In genomic region chr11:86473991-86474833, GRCh38 we compare ENCODE assay signal across 10 cellular contexts.
A peak's percentile ranks its signal among the peaks of the same experiment; 100 is the strongest.
DNase-seq lines count a peak whose midpoint lies in the region; ATAC-seq and TF ChIP-seq lines count a peak whose summit lies in the region.
"Had no signal": no experiment of that assay in that cellular context is flagged by ENCODE, and none has a peak within 500 bp of the region (broad histone marks: within the 10 kb centered on the region; RNA-seq: fewer than 3 reads in every experiment).

No MANE protein-coding gene starts in this region.

- H3K27me3 ChIP-seq in SK-N-SH (ENCODE audit: insufficient read depth), result no peaks in the 10 kb centered on the region

- H3K36me3 ChIP-seq in SK-N-SH (replicated peaks in 1 of 2; ENCODE audit: control insufficient read depth in 1 of 2, insufficient read depth in 2 of 2, low read length in 1 of 2) (peaks cover 0 to 8% of the 10 kb centered on the region in 2 experiments), mucosa of descending colon (ENCODE audit: low read depth) (no peaks in the 10 kb centered on the region)

- POLR2A ChIA-PET in SK-N-SH (lab: Yijun Ruan, JAX), result no interaction called here

- WGBS in SK-N-SH (ENCODE audit: low lambda C conversion rate), result 70% methylated on average over 8 of the region's 10 CpGs

- peaks cover 0 to 2% of the 10 kb centered on the region in 2 experiments; a peak in 1 of 4 replicates for H3K4me1 ChIP-seq in SK-N-SH (ENCODE audit: control insufficient read depth in 1 of 2, insufficient read depth in 2 of 2, low read depth in 1 of 2, low read length in 1 of 2)
- H3K4me1 ChIP-seq in mucosa of descending colon (ENCODE audit: low read depth), result peaks cover 8% of the 10 kb centered on the region

- TF ChIP-seq RAD21 in SK-N-SH (IDR thresholded peaks at IDR 0.05; ENCODE audit: low read length), result no peak

- no peaks in the 10 kb centered on the region for H4K20me1 ChIP-seq in SK-N-SH (ENCODE audit: insufficient read depth)

- no peak overlapping the region; the same call in 1 of the 2 replicates for H2AFZ ChIP-seq in SK-N-SH (ENCODE audit: low read depth)

- CTCF ChIA-PET in SK-N-SH (lab: Yijun Ruan, JAX), result interaction anchor here (1.3 kb wide), 1 partner anchor 318 kb away, joined by 3 read pairs; no protein-coding TSS in a partner anchor

- no peak for TF ChIP-seq CTCF in SK-N-SH (IDR thresholded peaks at IDR 0.05)
- TF ChIP-seq CTCF in mucosa of descending colon (IDR thresholded peaks at IDR 0.05), result no peak

- H3K9ac ChIP-seq in SK-N-SH, result peak overlapping the region; percentile 19; the same call in 1 of the 2 replicates

- H3K9me3 ChIP-seq in SK-N-SH (no peaks in the 10 kb centered on the region), mucosa of descending colon (no peaks in the 10 kb centered on the region)

- ATAC-seq in SK-N-SH treated with all-trans-retinoic acid at 6 μM for 48 hours (no peak; the same call in 1 of the 3 replicates), mucosa of descending colon (no peak)

- H3K4me2 ChIP-seq in SK-N-SH, result no peak overlapping the region

- no peaks in the 10 kb centered on the region for H3K9me2 ChIP-seq in SK-N-SH

- H3K27ac ChIP-seq in SK-N-SH (ENCODE audit: low read depth in 2 of 2, low read length in 1 of 2) (peak overlapping the region in 1 of 2 experiments; percentile 62; a peak in 2 of 4 replicates), epithelial cell of prostate (peak overlapping the region; percentile 20)

- DNase-seq in SK-N-SH (no peak), epithelial cell of prostate (ENCODE audit: low read depth, low spot score) (no peak), lung microvascular endothelial cell (ENCODE audit: low read depth in 2 of 2) (peak; percentile 85 to 95), KBM-7 (no peak), ecto neural progenitor cell (ENCODE audit: low spot score) (no peak), mucosa of descending colon (no peak)
- no peak for DNase-seq in activated CD4-positive, alpha-beta T cell treated with anti-CD3 and anti-CD28 coated beads, Interleukin-2, amount 50 U/mL, for 4 hours
- DNase-seq: 8988T, foreskin melanocyte had no signal

- H3K79me2 ChIP-seq in SK-N-SH (ENCODE audit: insufficient read depth), result no peaks in the 10 kb centered on the region

- TF ChIP-seq EP300 in SK-N-SH (IDR thresholded peaks at IDR 0.05; ENCODE audit: borderline replicate concordance in 1 of 2, low read depth in 1 of 2, low read length in 1 of 2), result peak in 1 of 2 experiments; percentile 41; a peak in 1 of 4 replicates

- peaks cover 7% of the 10 kb centered on the region for H3F3A ChIP-seq in SK-N-SH (replicated peaks; ENCODE audit: insufficient read depth)

- H3K4me3 ChIP-seq in SK-N-SH (ENCODE audit: low read depth in 2 of 2, low read length in 1 of 2), result no peak overlapping the region
- H3K4me3 ChIP-seq in mucosa of descending colon, result no peak overlapping the region

- in situ Hi-C loops in KBM-7 (cut with MboI; ENCODE audit: low pct_unique_long_range_greater_than_20kb, low sequenced_read_pairs), result loop anchor here (25.0 kb wide), 1 partner anchor 338 kb away; the partner anchor contains the start of gene PRSS23

- intact Hi-C loops in mucosa of descending colon (cut with DNase I, micrococcal nuclease), result no loop called here

TF ChIP-seq in SK-N-SH, 30 proteins besides CTCF, POLR2A, EP300 and RAD21:
- TF ChIP-seq NFIC (IDR thresholded peaks at IDR 0.05; ENCODE audit: borderline replicate concordance) (peak; percentile 31; the same call in 1 of the 2 replicates), MXI1 (IDR thresholded peaks at IDR 0.05; ENCODE audit: low read depth, low read length) (no peak)

TF ChIP-seq in SK-N-SH treated with all-trans-retinoic acid at 6 μM for 48 hours, 23 proteins besides CTCF, POLR2A, EP300 and RAD21:
- no peak for TF ChIP-seq ISL1 (CRISPR knock-in tag; IDR thresholded peaks at IDR 0.05)
- no peak for TF ChIP-seq TCF4 (CRISPR knock-in tag; IDR thresholded peaks at IDR 0.05; ENCODE audit: borderline replicate concordance)
- TF ChIP-seq GLIS3 (CRISPR knock-in tag; IDR thresholded peaks at IDR 0.05), result no peak
- no peak for TF ChIP-seq ZFP3 (CRISPR knock-in tag; IDR thresholded peaks at IDR 0.05)
- TF ChIP-seq PPARA (CRISPR knock-in tag; IDR thresholded peaks at IDR 0.05; ENCODE audit: borderline replicate concordance), result no peak
- no peak for TF ChIP-seq CSDC2 (CRISPR knock-in tag; IDR thresholded peaks at IDR 0.05)
- TF ChIP-seq ESRRG (CRISPR knock-in tag; IDR thresholded peaks at IDR 0.05), result no peak
- TF ChIP-seq ARNTL (CRISPR knock-in tag; IDR thresholded peaks at IDR 0.05; ENCODE audit: borderline replicate concordance, low read depth), result no peak
- no peak for TF ChIP-seq POU6F1 (CRISPR knock-in tag; IDR thresholded peaks at IDR 0.05; ENCODE audit: borderline replicate concordance, low read depth)
- no peak for TF ChIP-seq ZNF70 (CRISPR knock-in tag; IDR thresholded peaks at IDR 0.05)
- TF ChIP-seq PATZ1 (CRISPR knock-in tag; IDR thresholded peaks at IDR 0.05; ENCODE audit: borderline replicate concordance), result no peak
- TF ChIP-seq SNAI2 (CRISPR knock-in tag; IDR thresholded peaks at IDR 0.05), result no peak
- no peak for TF ChIP-seq CREB5 (CRISPR knock-in tag; IDR thresholded peaks at IDR 0.05; ENCODE audit: low read depth)
- TF ChIP-seq ZFP30 (CRISPR knock-in tag; IDR thresholded peaks at IDR 0.05), result no peak
- TF ChIP-seq ZNF8 (CRISPR knock-in tag; IDR thresholded peaks at IDR 0.05), result no peak
- TF ChIP-seq OSR1 (CRISPR knock-in tag; IDR thresholded peaks at IDR 0.05), result no peak
- no peak for TF ChIP-seq ZNF565 (CRISPR knock-in tag; conservative IDR thresholded peaks at IDR 0.05; ENCODE audit: low read depth)
- no peak for TF ChIP-seq ZC3H10 (CRISPR knock-in tag; IDR thresholded peaks at IDR 0.05)
- no peak for TF ChIP-seq RARB (CRISPR knock-in tag; IDR thresholded peaks at IDR 0.05)
- no peak for TF ChIP-seq TOX (CRISPR knock-in tag; IDR thresholded peaks at IDR 0.05; ENCODE audit: borderline replicate concordance)

Comparison
In these comparisons a context has a peak if more than half of its experiments do, and no peak if none do; other contexts are left out.
1. DNase-seq: peak in lung microvascular endothelial cell (2 of 2); none in SK-N-SH (single experiment), epithelial cell of prostate (single experiment), activated CD4-positive, alpha-beta T cell treated with anti-CD3 and anti-CD28 coated beads, Interleukin-2, amount 50 U/mL, for 4 hours (0 of 2), KBM-7 (single experiment), ecto neural progenitor cell (single experiment) and mucosa of descending colon (0 of 3).